Comparison of ENCODE assay signal across 1 cellular context in the genomic region with DNA sequence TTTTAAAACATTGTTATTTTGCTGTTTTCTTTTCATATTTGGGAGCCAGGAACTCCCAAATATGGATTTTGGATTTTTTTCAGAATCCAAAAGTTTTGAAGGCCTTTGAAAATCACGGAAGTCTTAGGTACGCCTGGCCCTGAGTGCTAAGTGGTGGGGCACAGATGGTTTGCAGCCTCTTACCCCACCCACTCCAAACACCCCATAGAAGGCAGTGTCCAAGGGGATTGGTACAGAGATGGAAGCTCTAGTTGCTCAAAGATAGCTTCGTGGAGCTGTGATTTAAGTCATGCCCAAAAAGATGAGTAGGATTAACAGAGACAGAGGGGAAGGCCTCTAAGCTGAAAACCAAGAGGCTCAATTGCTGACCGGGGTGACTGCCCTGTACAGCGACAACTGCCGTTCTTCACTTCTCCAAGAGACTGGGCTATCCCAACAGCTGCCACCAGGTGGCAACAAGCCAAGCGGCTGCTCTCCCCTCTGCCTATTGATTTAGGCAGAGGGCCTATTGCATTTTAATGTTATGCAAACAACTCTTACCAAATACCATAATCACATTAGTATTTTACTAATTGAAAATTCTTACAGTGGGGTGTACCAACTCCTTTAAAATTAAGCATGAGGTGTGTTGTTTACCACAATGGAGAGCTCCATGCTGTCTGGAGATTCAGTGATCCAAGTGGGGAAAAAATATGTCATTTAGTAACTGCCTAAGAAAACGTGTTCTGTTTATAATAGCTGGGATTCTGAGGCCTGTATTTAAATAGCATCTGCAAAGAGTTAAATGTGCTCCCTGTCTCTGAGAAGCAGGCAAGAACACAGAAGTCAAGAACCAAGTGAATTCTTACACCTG.
A peak's percentile ranks its signal among the peaks of the same experiment; 100 is the strongest.
TF ChIP-seq lines count a peak whose summit lies in the region.

No MANE protein-coding gene starts in this region.

TF ChIP-seq in GM12878, 131 proteins besides CTCF, POLR2A, EP300 and RAD21 (continued from another document):
- TF ChIP-seq, protein P1, sequence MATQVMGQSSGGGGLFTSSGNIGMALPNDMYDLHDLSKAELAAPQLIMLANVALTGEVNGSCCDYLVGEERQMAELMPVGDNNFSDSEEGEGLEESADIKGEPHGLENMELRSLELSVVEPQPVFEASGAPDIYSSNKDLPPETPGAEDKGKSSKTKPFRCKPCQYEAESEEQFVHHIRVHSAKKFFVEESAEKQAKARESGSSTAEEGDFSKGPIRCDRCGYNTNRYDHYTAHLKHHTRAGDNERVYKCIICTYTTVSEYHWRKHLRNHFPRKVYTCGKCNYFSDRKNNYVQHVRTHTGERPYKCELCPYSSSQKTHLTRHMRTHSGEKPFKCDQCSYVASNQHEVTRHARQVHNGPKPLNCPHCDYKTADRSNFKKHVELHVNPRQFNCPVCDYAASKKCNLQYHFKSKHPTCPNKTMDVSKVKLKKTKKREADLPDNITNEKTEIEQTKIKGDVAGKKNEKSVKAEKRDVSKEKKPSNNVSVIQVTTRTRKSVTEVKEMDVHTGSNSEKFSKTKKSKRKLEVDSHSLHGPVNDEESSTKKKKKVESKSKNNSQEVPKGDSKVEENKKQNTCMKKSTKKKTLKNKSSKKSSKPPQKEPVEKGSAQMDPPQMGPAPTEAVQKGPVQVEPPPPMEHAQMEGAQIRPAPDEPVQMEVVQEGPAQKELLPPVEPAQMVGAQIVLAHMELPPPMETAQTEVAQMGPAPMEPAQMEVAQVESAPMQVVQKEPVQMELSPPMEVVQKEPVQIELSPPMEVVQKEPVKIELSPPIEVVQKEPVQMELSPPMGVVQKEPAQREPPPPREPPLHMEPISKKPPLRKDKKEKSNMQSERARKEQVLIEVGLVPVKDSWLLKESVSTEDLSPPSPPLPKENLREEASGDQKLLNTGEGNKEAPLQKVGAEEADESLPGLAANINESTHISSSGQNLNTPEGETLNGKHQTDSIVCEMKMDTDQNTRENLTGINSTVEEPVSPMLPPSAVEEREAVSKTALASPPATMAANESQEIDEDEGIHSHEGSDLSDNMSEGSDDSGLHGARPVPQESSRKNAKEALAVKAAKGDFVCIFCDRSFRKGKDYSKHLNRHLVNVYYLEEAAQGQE (IDR thresholded peaks at IDR 0.05; ENCODE audit: low read depth, low read length), result no peak
- TF ChIP-seq YY1 (IDR thresholded peaks at IDR 0.05; ENCODE audit: low read depth, low read length) (peak; percentile 55; the same call in 1 of the 2 replicates), MTA3 (IDR thresholded peaks at IDR 0.05; ENCODE audit: borderline replicate concordance, low read length) (no peak), BACH1 (IDR thresholded peaks at IDR 0.05; ENCODE audit: borderline replicate concordance) (no peak), JUNB (IDR thresholded peaks at IDR 0.05) (no peak), SREBF2 (IDR thresholded peaks at IDR 0.05; ENCODE audit: low read length) (no peak), RUNX3 (IDR thresholded peaks at IDR 0.05; ENCODE audit: low read length) (no peak), RBBP5 (conservative IDR thresholded peaks at IDR 0.05) (no peak), FOS (IDR thresholded peaks at IDR 0.05; ENCODE audit: borderline replicate concordance, extremely low read depth, insufficient read length) (no peak), LARP7 (IDR thresholded peaks at IDR 0.05) (no peak), ZNF274 (IDR thresholded peaks at IDR 0.05; ENCODE audit: insufficient read depth, insufficient read length) (no peak), TARDBP (IDR thresholded peaks at IDR 0.05; ENCODE audit: borderline replicate concordance) (no peak), KDM1A (IDR thresholded peaks at IDR 0.05; ENCODE audit: borderline replicate concordance) (no peak), SMARCA5 (IDR thresholded peaks at IDR 0.05) (0 out of 2 replicates have a peak, but pooled peaks have one; percentile 37), SMC3 (IDR thresholded peaks at IDR 0.05; ENCODE audit: borderline replicate concordance, low read length) (peak; percentile 99), POLR2AphosphoS2 (IDR thresholded peaks at IDR 0.05; ENCODE audit: low read depth, low read length) (no peak), CHD1 (IDR thresholded peaks at IDR 0.05; ENCODE audit: low read depth, low read length) (no peak), STAT1 (conservative IDR thresholded peaks at IDR 0.05) (no peak), RB1 (IDR thresholded peaks at IDR 0.05; ENCODE audit: borderline replicate concordance) (peak; percentile 31; the same call in 1 of the 2 replicates), TCF3 (IDR thresholded peaks at IDR 0.05; ENCODE audit: borderline replicate concordance, insufficient read depth, low read depth, low read length) (no peak), CREM (IDR thresholded peaks at IDR 0.05; ENCODE audit: low read depth) (no peak), ZNF622 (IDR thresholded peaks at IDR 0.05) (no peak)
- TF ChIP-seq, protein P2, sequence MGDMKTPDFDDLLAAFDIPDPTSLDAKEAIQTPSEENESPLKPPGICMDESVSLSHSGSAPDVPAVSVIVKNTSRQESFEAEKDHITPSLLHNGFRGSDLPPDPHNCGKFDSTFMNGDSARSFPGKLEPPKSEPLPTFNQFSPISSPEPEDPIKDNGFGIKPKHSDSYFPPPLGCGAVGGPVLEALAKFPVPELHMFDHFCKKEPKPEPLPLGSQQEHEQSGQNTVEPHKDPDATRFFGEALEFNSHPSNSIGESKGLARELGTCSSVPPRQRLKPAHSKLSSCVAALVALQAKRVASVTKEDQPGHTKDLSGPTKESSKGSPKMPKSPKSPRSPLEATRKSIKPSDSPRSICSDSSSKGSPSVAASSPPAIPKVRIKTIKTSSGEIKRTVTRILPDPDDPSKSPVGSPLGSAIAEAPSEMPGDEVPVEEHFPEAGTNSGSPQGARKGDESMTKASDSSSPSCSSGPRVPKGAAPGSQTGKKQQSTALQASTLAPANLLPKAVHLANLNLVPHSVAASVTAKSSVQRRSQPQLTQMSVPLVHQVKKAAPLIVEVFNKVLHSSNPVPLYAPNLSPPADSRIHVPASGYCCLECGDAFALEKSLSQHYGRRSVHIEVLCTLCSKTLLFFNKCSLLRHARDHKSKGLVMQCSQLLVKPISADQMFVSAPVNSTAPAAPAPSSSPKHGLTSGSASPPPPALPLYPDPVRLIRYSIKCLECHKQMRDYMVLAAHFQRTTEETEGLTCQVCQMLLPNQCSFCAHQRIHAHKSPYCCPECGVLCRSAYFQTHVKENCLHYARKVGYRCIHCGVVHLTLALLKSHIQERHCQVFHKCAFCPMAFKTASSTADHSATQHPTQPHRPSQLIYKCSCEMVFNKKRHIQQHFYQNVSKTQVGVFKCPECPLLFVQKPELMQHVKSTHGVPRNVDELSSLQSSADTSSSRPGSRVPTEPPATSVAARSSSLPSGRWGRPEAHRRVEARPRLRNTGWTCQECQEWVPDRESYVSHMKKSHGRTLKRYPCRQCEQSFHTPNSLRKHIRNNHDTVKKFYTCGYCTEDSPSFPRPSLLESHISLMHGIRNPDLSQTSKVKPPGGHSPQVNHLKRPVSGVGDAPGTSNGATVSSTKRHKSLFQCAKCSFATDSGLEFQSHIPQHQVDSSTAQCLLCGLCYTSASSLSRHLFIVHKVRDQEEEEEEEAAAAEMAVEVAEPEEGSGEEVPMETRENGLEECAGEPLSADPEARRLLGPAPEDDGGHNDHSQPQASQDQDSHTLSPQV (IDR thresholded peaks at IDR 0.05), result no peak
- TF ChIP-seq, protein P3, sequence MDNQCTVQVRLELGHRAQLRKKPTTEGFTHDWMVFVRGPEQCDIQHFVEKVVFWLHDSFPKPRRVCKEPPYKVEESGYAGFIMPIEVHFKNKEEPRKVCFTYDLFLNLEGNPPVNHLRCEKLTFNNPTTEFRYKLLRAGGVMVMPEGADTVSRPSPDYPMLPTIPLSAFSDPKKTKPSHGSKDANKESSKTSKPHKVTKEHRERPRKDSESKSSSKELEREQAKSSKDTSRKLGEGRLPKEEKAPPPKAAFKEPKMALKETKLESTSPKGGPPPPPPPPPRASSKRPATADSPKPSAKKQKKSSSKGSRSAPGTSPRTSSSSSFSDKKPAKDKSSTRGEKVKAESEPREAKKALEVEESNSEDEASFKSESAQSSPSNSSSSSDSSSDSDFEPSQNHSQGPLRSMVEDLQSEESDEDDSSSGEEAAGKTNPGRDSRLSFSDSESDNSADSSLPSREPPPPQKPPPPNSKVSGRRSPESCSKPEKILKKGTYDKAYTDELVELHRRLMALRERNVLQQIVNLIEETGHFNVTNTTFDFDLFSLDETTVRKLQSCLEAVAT (IDR thresholded peaks at IDR 0.05), result no peak
